Comparison of ENCODE assay signal across 1 cellular context in the genomic region with DNA sequence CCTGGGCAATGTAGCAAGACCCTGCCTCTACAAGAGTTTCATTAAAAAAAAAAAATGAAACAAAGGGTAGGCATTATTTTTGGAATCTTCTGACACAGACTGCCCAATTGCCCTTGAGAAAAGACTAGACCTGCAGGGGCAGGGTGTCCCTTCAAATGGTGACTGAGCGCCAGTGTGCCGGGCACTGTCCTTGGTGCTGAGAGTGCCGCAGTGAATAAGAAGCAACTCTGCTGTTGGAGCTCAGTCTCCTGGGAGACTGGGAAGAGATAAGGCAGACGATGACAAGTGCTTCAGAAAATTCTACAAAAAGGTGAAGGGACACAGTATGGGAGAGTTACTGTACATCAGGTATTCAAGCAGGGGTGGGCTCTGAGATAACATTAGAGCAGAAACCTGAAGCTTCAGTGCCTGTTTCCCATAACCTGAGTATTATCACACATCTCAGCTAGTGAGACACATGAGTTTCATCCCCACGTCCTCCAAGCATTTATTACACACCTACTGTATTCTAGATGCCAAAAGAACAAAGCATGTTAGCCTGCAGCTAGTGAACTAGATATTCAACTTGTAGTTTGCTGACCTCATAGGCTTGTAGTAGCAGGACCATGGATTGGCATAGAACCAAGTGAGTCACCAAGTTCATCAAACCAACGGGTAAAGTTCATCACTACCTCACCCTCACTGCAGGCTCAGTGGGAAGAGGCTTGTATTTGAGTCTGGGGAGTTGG.
TF ChIP-seq lines count a peak whose summit lies in the region.

No MANE protein-coding gene starts in this region.

TF ChIP-seq in HepG2, 621 proteins besides CTCF, POLR2A, EP300 and RAD21 (continued from another document and continues in another):
- TF ChIP-seq, protein P1, sequence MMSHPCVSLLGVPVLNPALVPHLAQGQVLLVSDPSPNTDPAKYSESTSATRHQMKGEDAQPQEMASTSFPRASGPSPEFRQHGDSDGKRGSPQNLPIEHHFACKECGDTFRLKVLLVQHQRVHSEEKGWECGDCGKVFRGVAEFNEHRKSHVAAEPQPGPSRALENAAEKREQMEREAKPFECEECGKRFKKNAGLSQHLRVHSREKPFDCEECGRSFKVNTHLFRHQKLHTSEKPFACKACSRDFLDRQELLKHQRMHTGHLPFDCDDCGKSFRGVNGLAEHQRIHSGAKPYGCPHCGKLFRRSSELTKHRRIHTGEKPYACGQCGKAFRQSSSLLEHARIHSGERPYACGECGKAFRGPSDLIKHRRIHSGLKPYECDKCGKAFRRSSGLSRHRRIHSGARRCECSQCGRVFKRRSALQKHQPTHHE (CRISPR knock-in tag; IDR thresholded peaks at IDR 0.05; ENCODE audit: borderline replicate concordance) = no peak
- TF ChIP-seq MIER2 (CRISPR knock-in tag; IDR thresholded peaks at IDR 0.05) (peak; percentile 98), ZBTB42 (CRISPR knock-in tag; IDR thresholded peaks at IDR 0.05) (0 out of 2 replicates have a peak, but pooled peaks have one; percentile 36), NFATC3 (CRISPR knock-in tag; IDR thresholded peaks at IDR 0.05) (no peak), MLLT10 (CRISPR knock-in tag; IDR thresholded peaks at IDR 0.05) (no peak), ELF1 (CRISPR knock-in tag; IDR thresholded peaks at IDR 0.05) (no peak), NR2F6 (IDR thresholded peaks at IDR 0.05) (no peak), NR2F6 (CRISPR knock-in tag; IDR thresholded peaks at IDR 0.05) (peak; percentile 20; the same call in 1 of the 2 replicates), ATF7 (IDR thresholded peaks at IDR 0.05) (no peak), ATF7 (CRISPR knock-in tag; IDR thresholded peaks at IDR 0.05) (no peak), ZNF235 (CRISPR knock-in tag; IDR thresholded peaks at IDR 0.05; ENCODE audit: borderline replicate concordance) (no peak), ZNF660 (CRISPR knock-in tag; IDR thresholded peaks at IDR 0.05; ENCODE audit: borderline replicate concordance, low read depth) (no peak), ZNF777 (CRISPR knock-in tag; IDR thresholded peaks at IDR 0.05) (peak; percentile 27; the same call in 1 of the 2 replicates), XRCC5 (optimal IDR thresholded peaks at IDR 0.05; ENCODE audit: low read length) (peak; percentile 63), ZNF557 (CRISPR knock-in tag; IDR thresholded peaks at IDR 0.05) (peak; percentile 58; the same call in 1 of the 2 replicates), MYC (CRISPR knock-in tag; IDR thresholded peaks at IDR 0.05; ENCODE audit: borderline replicate concordance) (no peak; the same call in 1 of the 2 replicates), NFIB (CRISPR knock-in tag; IDR thresholded peaks at IDR 0.05; ENCODE audit: borderline replicate concordance) (no peak), ZNF205 (CRISPR knock-in tag; IDR thresholded peaks at IDR 0.05) (peak; percentile 88), ZNF652 (CRISPR knock-in tag; IDR thresholded peaks at IDR 0.05; ENCODE audit: borderline replicate concordance, low read depth) (0 out of 2 replicates have a peak, but pooled peaks have one; percentile 30), NPAS2 (CRISPR knock-in tag; IDR thresholded peaks at IDR 0.05; ENCODE audit: borderline replicate concordance) (no peak), ZNF264 (CRISPR knock-in tag; IDR thresholded peaks at IDR 0.05) (peak; percentile 48; the same call in 1 of the 2 replicates), ZNF24 (IDR thresholded peaks at IDR 0.05) (no peak), SOX13 (IDR thresholded peaks at IDR 0.05) (no peak), SOX13 (CRISPR knock-in tag; conservative IDR thresholded peaks at IDR 0.05 in 1 of 2, IDR thresholded peaks at IDR 0.05 in 1 of 2) (peak in 1 of 2 experiments; percentile 46; a peak in 1 of 4 replicates), ZC3H4 (CRISPR knock-in tag; IDR thresholded peaks at IDR 0.05; ENCODE audit: borderline replicate concordance) (no peak), ESRRA (CRISPR knock-in tag; IDR thresholded peaks at IDR 0.05; ENCODE audit: low read depth) (no peak), HMG20B (CRISPR knock-in tag; conservative IDR thresholded peaks at IDR 0.05) (0 out of 2 replicates have a peak, but pooled peaks have one; percentile 47), ZNF891 (CRISPR knock-in tag; IDR thresholded peaks at IDR 0.05) (no peak), ARNT2 (CRISPR knock-in tag; IDR thresholded peaks at IDR 0.05; ENCODE audit: low read depth) (peak; percentile 63; the same call in 1 of the 2 replicates), PCBP2 (optimal IDR thresholded peaks at IDR 0.05; ENCODE audit: low read depth, low read length, poor library complexity, severe bottlenecking) (no peak), ZNF605 (CRISPR knock-in tag; IDR thresholded peaks at IDR 0.05) (peak; percentile 41; the same call in 1 of the 2 replicates), FOXK1 (CRISPR knock-in tag; IDR thresholded peaks at IDR 0.05; ENCODE audit: borderline replicate concordance, low read depth) (peak; percentile 61; the same call in 1 of the 2 replicates), BRCA1 (CRISPR knock-in tag; IDR thresholded peaks at IDR 0.05) (peak; percentile 90; the same call in 1 of the 2 replicates), SRSF9 (IDR thresholded peaks at IDR 0.05; ENCODE audit: borderline replicate concordance, insufficient read depth, low read depth, low read length, poor library complexity, severe bottlenecking) (no peak), TGIF2 (CRISPR knock-in tag; IDR thresholded peaks at IDR 0.05) (peak; percentile 89)
- TF ChIP-seq, protein P2, sequence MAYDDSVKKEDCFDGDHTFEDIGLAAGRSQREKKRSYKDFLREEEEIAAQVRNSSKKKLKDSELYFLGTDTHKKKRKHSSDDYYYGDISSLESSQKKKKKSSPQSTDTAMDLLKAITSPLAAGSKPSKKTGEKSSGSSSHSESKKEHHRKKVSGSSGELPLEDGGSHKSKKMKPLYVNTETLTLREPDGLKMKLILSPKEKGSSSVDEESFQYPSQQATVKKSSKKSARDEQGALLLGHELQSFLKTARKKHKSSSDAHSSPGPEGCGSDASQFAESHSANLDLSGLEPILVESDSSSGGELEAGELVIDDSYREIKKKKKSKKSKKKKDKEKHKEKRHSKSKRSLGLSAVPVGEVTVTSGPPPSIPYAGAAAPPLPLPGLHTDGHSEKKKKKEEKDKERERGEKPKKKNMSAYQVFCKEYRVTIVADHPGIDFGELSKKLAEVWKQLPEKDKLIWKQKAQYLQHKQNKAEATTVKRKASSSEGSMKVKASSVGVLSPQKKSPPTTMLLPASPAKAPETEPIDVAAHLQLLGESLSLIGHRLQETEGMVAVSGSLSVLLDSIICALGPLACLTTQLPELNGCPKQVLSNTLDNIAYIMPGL (CRISPR knock-in tag; IDR thresholded peaks at IDR 0.05; ENCODE audit: borderline replicate concordance in 1 of 2, low read depth in 1 of 2) = no peak
- TF ChIP-seq, protein P3, sequence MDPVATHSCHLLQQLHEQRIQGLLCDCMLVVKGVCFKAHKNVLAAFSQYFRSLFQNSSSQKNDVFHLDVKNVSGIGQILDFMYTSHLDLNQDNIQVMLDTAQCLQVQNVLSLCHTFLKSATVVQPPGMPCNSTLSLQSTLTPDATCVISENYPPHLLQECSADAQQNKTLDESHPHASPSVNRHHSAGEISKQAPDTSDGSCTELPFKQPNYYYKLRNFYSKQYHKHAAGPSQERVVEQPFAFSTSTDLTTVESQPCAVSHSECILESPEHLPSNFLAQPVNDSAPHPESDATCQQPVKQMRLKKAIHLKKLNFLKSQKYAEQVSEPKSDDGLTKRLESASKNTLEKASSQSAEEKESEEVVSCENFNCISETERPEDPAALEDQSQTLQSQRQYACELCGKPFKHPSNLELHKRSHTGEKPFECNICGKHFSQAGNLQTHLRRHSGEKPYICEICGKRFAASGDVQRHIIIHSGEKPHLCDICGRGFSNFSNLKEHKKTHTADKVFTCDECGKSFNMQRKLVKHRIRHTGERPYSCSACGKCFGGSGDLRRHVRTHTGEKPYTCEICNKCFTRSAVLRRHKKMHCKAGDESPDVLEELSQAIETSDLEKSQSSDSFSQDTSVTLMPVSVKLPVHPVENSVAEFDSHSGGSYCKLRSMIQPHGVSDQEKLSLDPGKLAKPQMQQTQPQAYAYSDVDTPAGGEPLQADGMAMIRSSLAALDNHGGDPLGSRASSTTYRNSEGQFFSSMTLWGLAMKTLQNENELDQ (CRISPR knock-in tag; IDR thresholded peaks at IDR 0.05; ENCODE audit: borderline replicate concordance) = peak; percentile 90; the same call in 1 of the 2 replicates
- TF ChIP-seq, protein P4, sequence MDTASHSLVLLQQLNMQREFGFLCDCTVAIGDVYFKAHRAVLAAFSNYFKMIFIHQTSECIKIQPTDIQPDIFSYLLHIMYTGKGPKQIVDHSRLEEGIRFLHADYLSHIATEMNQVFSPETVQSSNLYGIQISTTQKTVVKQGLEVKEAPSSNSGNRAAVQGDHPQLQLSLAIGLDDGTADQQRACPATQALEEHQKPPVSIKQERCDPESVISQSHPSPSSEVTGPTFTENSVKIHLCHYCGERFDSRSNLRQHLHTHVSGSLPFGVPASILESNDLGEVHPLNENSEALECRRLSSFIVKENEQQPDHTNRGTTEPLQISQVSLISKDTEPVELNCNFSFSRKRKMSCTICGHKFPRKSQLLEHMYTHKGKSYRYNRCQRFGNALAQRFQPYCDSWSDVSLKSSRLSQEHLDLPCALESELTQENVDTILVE (CRISPR knock-in tag; IDR thresholded peaks at IDR 0.05) = no peak
- TF ChIP-seq, protein P5, sequence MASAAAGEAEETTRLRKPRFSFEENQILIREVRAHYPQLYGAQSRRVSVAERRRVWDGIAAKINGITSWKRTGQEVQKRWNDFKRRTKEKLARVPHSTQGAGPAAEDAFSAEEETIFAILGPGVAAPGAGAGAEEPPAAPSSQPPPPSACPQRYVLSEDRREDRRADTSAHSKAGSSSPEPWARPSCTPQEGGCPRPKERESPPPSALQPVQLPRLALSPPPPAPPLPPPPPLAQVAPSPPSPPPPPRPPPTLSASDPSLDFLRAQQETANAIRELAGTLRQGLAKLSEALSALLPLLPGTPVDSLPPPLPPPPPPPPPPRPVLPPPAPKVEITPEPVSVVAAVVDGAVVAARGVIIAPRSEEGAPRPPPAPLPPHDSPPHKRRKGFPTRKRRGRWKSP (CRISPR knock-in tag; IDR thresholded peaks at IDR 0.05) = peak; percentile 51; the same call in 1 of the 2 replicates
- TF ChIP-seq, protein P6, sequence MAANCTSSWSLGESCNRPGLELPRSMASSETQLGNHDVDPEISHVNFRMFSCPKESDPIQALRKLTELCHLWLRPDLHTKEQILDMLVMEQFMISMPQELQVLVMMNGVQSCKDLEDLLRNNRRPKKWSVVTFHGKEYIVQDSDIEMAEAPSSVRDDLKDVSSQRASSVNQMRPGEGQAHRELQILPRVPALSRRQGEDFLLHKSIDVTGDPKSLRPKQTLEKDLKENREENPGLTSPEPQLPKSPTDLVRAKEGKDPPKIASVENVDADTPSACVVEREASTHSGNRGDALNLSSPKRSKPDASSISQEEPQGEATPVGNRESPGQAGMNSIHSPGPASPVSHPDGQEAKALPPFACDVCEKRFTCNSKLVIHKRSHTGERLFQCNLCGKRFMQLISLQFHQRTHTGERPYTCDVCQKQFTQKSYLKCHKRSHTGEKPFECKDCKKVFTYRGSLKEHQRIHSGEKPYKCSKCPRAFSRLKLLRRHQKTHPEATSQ (CRISPR knock-in tag; IDR thresholded peaks at IDR 0.05; ENCODE audit: borderline replicate concordance) = 0 out of 2 replicates have a peak, but pooled peaks have one; percentile 28
- TF ChIP-seq, protein P7, sequence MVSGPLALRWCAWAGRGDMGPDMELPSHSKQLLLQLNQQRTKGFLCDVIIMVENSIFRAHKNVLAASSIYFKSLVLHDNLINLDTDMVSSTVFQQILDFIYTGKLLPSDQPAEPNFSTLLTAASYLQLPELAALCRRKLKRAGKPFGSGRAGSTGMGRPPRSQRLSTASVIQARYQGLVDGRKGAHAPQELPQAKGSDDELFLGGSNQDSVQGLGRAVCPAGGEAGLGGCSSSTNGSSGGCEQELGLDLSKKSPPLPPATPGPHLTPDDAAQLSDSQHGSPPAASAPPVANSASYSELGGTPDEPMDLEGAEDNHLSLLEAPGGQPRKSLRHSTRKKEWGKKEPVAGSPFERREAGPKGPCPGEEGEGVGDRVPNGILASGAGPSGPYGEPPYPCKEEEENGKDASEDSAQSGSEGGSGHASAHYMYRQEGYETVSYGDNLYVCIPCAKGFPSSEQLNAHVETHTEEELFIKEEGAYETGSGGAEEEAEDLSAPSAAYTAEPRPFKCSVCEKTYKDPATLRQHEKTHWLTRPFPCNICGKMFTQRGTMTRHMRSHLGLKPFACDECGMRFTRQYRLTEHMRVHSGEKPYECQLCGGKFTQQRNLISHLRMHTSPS (CRISPR knock-in tag; IDR thresholded peaks at IDR 0.05; ENCODE audit: low read depth) = no peak
- TF ChIP-seq, protein P8, sequence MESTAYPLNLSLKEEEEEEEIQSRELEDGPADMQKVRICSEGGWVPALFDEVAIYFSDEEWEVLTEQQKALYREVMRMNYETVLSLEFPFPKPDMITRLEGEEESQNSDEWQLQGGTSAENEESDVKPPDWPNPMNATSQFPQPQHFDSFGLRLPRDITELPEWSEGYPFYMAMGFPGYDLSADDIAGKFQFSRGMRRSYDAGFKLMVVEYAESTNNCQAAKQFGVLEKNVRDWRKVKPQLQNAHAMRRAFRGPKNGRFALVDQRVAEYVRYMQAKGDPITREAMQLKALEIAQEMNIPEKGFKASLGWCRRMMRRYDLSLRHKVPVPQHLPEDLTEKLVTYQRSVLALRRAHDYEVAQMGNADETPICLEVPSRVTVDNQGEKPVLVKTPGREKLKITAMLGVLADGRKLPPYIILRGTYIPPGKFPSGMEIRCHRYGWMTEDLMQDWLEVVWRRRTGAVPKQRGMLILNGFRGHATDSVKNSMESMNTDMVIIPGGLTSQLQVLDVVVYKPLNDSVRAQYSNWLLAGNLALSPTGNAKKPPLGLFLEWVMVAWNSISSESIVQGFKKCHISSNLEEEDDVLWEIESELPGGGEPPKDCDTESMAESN (CRISPR knock-in tag; conservative IDR thresholded peaks at IDR 0.05) = 0 out of 2 replicates have a peak, but pooled peaks have one; percentile 41
- TF ChIP-seq, protein P9, sequence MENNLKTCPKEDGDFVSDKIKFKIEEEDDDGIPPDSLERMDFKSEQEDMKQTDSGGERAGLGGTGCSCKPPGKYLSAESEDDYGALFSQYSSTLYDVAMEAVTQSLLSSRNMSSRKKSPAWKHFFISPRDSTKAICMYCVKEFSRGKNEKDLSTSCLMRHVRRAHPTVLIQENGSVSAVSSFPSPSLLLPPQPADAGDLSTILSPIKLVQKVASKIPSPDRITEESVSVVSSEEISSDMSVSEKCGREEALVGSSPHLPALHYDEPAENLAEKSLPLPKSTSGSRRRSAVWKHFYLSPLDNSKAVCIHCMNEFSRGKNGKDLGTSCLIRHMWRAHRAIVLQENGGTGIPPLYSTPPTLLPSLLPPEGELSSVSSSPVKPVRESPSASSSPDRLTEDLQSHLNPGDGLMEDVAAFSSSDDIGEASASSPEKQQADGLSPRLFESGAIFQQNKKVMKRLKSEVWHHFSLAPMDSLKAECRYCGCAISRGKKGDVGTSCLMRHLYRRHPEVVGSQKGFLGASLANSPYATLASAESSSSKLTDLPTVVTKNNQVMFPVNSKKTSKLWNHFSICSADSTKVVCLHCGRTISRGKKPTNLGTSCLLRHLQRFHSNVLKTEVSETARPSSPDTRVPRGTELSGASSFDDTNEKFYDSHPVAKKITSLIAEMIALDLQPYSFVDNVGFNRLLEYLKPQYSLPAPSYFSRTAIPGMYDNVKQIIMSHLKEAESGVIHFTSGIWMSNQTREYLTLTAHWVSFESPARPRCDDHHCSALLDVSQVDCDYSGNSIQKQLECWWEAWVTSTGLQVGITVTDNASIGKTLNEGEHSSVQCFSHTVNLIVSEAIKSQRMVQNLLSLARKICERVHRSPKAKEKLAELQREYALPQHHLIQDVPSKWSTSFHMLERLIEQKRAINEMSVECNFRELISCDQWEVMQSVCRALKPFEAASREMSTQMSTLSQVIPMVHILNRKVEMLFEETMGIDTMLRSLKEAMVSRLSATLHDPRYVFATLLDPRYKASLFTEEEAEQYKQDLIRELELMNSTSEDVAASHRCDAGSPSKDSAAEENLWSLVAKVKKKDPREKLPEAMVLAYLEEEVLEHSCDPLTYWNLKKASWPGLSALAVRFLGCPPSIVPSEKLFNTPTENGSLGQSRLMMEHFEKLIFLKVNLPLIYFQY (CRISPR knock-in tag; IDR thresholded peaks at IDR 0.05; ENCODE audit: borderline replicate concordance) = peak; percentile 65; the same call in 1 of the 2 replicates
